12 cellular contexts compared by ENCODE assay signal in genomic region chr3:43290961-43291360, GRCh38. TPM values are rescaled to one million over a fixed set of nuclear protein-coding genes. Genes with fewer than 3 reads are reported as not detected.
DNase-seq lines count a peak whose midpoint lies in the region; ATAC-seq and TF ChIP-seq lines count a peak whose summit lies in the region.
"Had no signal": no experiment of that assay in that cellular context is flagged by ENCODE, and none has a peak within 500 bp of the region (broad histone marks: within the 10 kb centered on the region; RNA-seq: fewer than 3 reads in every experiment).

No MANE protein-coding gene starts in this region.

- intact Hi-C loops in natural killer cell (cut with micrococcal nuclease) (no loop called here), Calu3 (cut with micrococcal nuclease; ENCODE audit: unreplicated experiment) (loop anchor here (10.0 kb wide), 1 partner anchor 214 kb away; no protein-coding TSS in a partner anchor)

- peaks cover 34% of the 10 kb centered on the region for H3K36me3 Mint-ChIP-seq in central memory CD8-positive, alpha-beta T cell (ENCODE audit: insufficient read depth)
- no peaks in the 10 kb centered on the region for H3K36me3 Mint-ChIP-seq in natural killer cell
- peaks cover 11% of the 10 kb centered on the region for H3K36me3 Mint-ChIP-seq in Calu3 (ENCODE audit: insufficient read depth, unreplicated experiment)

- H3K4me3 ChIP-seq in NB4 (ENCODE audit: low read depth, low read length), result peak overlapping the region; percentile 96

- no peaks in the 10 kb centered on the region for H3K27me3 Mint-ChIP-seq in central memory CD8-positive, alpha-beta T cell
- H3K27me3 Mint-ChIP-seq in natural killer cell (ENCODE audit: low read depth in 2 of 2) (no peaks in the 10 kb centered on the region), Calu3 (ENCODE audit: unreplicated experiment) (no peaks in the 10 kb centered on the region)

- H3K27ac Mint-ChIP-seq in central memory CD8-positive, alpha-beta T cell (ENCODE audit: low read depth), result peak overlapping the region; percentile 90
- H3K27ac Mint-ChIP-seq in natural killer cell (peak overlapping the region; percentile 94 to 97), Calu3 (ENCODE audit: unreplicated experiment) (no peak overlapping the region)

- no peak for TF ChIP-seq POLR2A in NB4 (IDR thresholded peaks at IDR 0.05; ENCODE audit: extremely low read depth, insufficient read length)

- DNase-seq in ELR (ENCODE audit: low read depth), result peak; percentile 52
- DNase-seq in NB4 (ENCODE audit: low read depth), result peak; percentile 46
- no peak for DNase-seq in central memory CD8-positive, alpha-beta T cell (ENCODE audit: low spot score in 2 of 2)
- DNase-seq in natural killer cell, result no peak
- DNase-seq in Calu3, result no peak
- DNase-seq: central memory CD4-positive, alpha-beta T cell; left cardiac atrium; NCI-H2227 treated with DMSO at 0.1 percent for 48 hours; stimulated activated CD4-positive, alpha-beta T cell treated with anti-CD3 and anti-CD28 coated beads, Interleukin-4, amount 100 ng/mL, for 1 hour had no signal

- no TSS peak for BruUV-seq in Calu3 (replicated peaks; lab: Mats Ljungman, UMichigan)

- no peak for ATAC-seq in central memory CD8-positive, alpha-beta T cell (replicated peaks; ENCODE audit: extremely low read depth, poor library complexity, severe bottlenecking)
- ATAC-seq in natural killer cell (no peak), GM18858 (IDR thresholded peaks at IDR 0.05; ENCODE audit: unreplicated experiment) (no peak), GM21717 (IDR thresholded peaks at IDR 0.05; ENCODE audit: unreplicated experiment) (no peak), HG03469 (IDR thresholded peaks at IDR 0.05; ENCODE audit: unreplicated experiment) (no peak)
- ATAC-seq: left cardiac atrium had no signal

- no peak for TF ChIP-seq CTCF in NB4 (IDR thresholded peaks at IDR 0.05; ENCODE audit: low read depth, low read length)
- TF ChIP-seq CTCF in natural killer cell (IDR thresholded peaks at IDR 0.05), result no peak
- no peak for TF ChIP-seq CTCF in Calu3 (IDR thresholded peaks at IDR 0.05; ENCODE audit: unreplicated experiment)

- CTCF ChIA-PET in Calu3 (lab: Charles Lee), result interaction anchor here (0.5 kb wide), 1 partner anchor 120 kb away, joined by 3 read pairs; no protein-coding TSS in a partner anchor

- no peaks in the 10 kb centered on the region for H3K9me3 Mint-ChIP-seq in central memory CD8-positive, alpha-beta T cell
- no peaks in the 10 kb centered on the region for H3K9me3 Mint-ChIP-seq in natural killer cell
- H3K9me3 Mint-ChIP-seq in Calu3 (ENCODE audit: low read depth, unreplicated experiment), result no peaks in the 10 kb centered on the region

- peak overlapping the region; percentile 87 for H3K4me3 Mint-ChIP-seq in central memory CD8-positive, alpha-beta T cell
- H3K4me3 Mint-ChIP-seq in natural killer cell (peak overlapping the region; percentile 91), Calu3 (ENCODE audit: low read depth, unreplicated experiment) (no peak overlapping the region)

- peaks cover 56% of the 10 kb centered on the region for H3K4me1 Mint-ChIP-seq in central memory CD8-positive, alpha-beta T cell
- H3K4me1 Mint-ChIP-seq in natural killer cell, result peaks cover 68 to 84% of the 10 kb centered on the region in 2 donors
- peaks cover 42% of the 10 kb centered on the region for H3K4me1 Mint-ChIP-seq in Calu3 (ENCODE audit: low read depth, unreplicated experiment)

RNA-seq across cellular contexts. Expression of gene SNRK, which starts 4.6 kb away (rescaled TPM):
- total RNA-seq in natural killer cell (100 to 1,000 TPM; 177 to 209 (median 186) TPM), Calu3 (2022) (21.0 and 21.8 TPM in 2 replicates)

Comparison
In these comparisons a context has a peak if more than half of its experiments do, and no peak if none do; other contexts are left out.
1. DNase-seq: peak in ELR (single experiment) and NB4 (single experiment); none in central memory CD8-positive, alpha-beta T cell (0 of 2), natural killer cell (single experiment) and Calu3 (single experiment).